ENCODE assay signal across 1 cellular context in the genomic region with DNA sequence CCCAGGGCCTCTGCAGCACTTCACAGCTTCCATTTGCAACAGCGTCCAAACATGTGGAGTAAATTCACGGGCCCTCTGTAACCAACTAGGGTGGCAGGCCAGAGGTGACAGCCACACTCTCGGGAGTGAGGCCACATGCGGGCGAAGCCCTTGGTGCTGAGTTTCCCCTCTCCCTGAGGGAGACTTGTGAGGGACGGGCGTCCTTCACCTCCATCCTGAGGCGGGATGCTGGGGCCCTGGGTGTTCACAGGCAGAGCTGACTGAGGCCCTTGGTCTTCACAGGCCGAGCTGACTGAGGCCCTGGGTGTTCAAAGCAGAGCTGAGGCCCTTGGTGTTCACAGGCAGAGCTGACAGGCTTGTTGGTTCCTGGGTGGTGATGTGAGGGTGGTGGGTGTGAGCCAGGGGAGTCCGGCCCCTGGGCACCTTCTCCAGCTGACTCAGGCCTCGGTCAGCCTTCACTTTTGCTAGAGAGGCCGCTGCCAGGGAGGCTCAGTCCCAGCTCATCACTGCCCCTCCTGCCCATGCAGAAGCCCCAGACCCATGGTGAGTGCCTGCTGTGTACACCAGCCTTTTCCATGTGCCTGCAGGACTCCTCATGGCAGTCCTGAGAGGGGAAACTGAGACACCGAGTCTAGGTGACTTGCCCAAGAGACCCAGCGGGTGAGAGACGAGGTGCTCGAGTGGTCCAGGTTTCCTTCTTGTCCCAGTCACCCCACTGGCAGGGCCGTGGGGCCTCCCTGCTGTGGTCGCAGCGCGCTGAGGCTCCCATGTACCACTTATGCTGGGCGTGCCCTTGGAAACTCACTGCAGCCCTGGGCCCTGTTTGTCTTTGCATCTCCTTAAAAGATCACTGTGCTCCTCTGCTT.
TF ChIP-seq lines count a peak whose summit lies in the region.

No MANE protein-coding gene starts in this region.

TF ChIP-seq in HepG2, 621 proteins besides CTCF, POLR2A, EP300 and RAD21 (continued from another document and continues in another):
- TF ChIP-seq, protein P1, sequence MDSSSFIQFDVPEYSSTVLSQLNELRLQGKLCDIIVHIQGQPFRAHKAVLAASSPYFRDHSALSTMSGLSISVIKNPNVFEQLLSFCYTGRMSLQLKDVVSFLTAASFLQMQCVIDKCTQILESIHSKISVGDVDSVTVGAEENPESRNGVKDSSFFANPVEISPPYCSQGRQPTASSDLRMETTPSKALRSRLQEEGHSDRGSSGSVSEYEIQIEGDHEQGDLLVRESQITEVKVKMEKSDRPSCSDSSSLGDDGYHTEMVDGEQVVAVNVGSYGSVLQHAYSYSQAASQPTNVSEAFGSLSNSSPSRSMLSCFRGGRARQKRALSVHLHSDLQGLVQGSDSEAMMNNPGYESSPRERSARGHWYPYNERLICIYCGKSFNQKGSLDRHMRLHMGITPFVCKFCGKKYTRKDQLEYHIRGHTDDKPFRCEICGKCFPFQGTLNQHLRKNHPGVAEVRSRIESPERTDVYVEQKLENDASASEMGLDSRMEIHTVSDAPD (CRISPR knock-in tag; IDR thresholded peaks at IDR 0.05): 0 out of 2 replicates have a peak, but pooled peaks have one; percentile 45
- TF ChIP-seq JARID2 (CRISPR knock-in tag; IDR thresholded peaks at IDR 0.05; ENCODE audit: insufficient replicate concordance) (no peak), ZNF766 (CRISPR knock-in tag; IDR thresholded peaks at IDR 0.05; ENCODE audit: borderline replicate concordance) (no peak), BRD4 (CRISPR knock-in tag; IDR thresholded peaks at IDR 0.05) (no peak), ZNF224 (CRISPR knock-in tag; IDR thresholded peaks at IDR 0.05) (no peak), KDM2A (CRISPR knock-in tag; IDR thresholded peaks at IDR 0.05; ENCODE audit: borderline replicate concordance, low read depth) (peak; percentile 12; the same call in 1 of the 2 replicates), NFKB2 (CRISPR knock-in tag; IDR thresholded peaks at IDR 0.05; ENCODE audit: borderline replicate concordance) (no peak), HNRNPUL1 (IDR thresholded peaks at IDR 0.05; ENCODE audit: low read depth, low read length) (no peak), FOXM1 (CRISPR knock-in tag; IDR thresholded peaks at IDR 0.05) (no peak), HMG20B (CRISPR knock-in tag; conservative IDR thresholded peaks at IDR 0.05) (no peak), ZBTB7B (CRISPR knock-in tag; IDR thresholded peaks at IDR 0.05) (no peak), CBFB (CRISPR knock-in tag; IDR thresholded peaks at IDR 0.05) (no peak), GTF2F1 (IDR thresholded peaks at IDR 0.05; ENCODE audit: low read length) (no peak), SRSF9 (IDR thresholded peaks at IDR 0.05; ENCODE audit: borderline replicate concordance, insufficient read depth, low read depth, low read length, poor library complexity, severe bottlenecking) (no peak), MXD4 (CRISPR knock-in tag; IDR thresholded peaks at IDR 0.05) (no peak), ZNF468 (CRISPR knock-in tag; IDR thresholded peaks at IDR 0.05) (no peak), PAWR (CRISPR knock-in tag; IDR thresholded peaks at IDR 0.05; ENCODE audit: borderline replicate concordance) (no peak), NR3C1 (CRISPR knock-in tag; IDR thresholded peaks at IDR 0.05) (no peak), ZNF274 (CRISPR knock-in tag; IDR thresholded peaks at IDR 0.05) (no peak), EZH2 (conservative IDR thresholded peaks at IDR 0.05; ENCODE audit: low read depth, low read length) (no peak), ASH2L (IDR thresholded peaks at IDR 0.05; ENCODE audit: insufficient read length, low read depth, low read length) (peak; percentile 36), NR2F2 (IDR thresholded peaks at IDR 0.05; ENCODE audit: borderline replicate concordance, low read depth) (no peak), ZNF773 (CRISPR knock-in tag; IDR thresholded peaks at IDR 0.05; ENCODE audit: borderline replicate concordance) (no peak), ZNF768 (CRISPR knock-in tag; IDR thresholded peaks at IDR 0.05) (peak; percentile 42; the same call in 1 of the 2 replicates), ZNF598 (CRISPR knock-in tag; IDR thresholded peaks at IDR 0.05; ENCODE audit: borderline replicate concordance) (no peak), ZNF619 (CRISPR knock-in tag; IDR thresholded peaks at IDR 0.05) (no peak), SOX6 (IDR thresholded peaks at IDR 0.05) (no peak), SOX6 (CRISPR knock-in tag; IDR thresholded peaks at IDR 0.05) (0 out of 2 replicates have a peak, but pooled peaks have one; percentile 4), ZC3H4 (CRISPR knock-in tag; IDR thresholded peaks at IDR 0.05; ENCODE audit: borderline replicate concordance) (no peak), NFIC (IDR thresholded peaks at IDR 0.05; ENCODE audit: low read length) (no peak), ZNF879 (CRISPR knock-in tag; IDR thresholded peaks at IDR 0.05) (no peak), NFIB (CRISPR knock-in tag; IDR thresholded peaks at IDR 0.05; ENCODE audit: borderline replicate concordance) (no peak)
- TF ChIP-seq, protein P2, sequence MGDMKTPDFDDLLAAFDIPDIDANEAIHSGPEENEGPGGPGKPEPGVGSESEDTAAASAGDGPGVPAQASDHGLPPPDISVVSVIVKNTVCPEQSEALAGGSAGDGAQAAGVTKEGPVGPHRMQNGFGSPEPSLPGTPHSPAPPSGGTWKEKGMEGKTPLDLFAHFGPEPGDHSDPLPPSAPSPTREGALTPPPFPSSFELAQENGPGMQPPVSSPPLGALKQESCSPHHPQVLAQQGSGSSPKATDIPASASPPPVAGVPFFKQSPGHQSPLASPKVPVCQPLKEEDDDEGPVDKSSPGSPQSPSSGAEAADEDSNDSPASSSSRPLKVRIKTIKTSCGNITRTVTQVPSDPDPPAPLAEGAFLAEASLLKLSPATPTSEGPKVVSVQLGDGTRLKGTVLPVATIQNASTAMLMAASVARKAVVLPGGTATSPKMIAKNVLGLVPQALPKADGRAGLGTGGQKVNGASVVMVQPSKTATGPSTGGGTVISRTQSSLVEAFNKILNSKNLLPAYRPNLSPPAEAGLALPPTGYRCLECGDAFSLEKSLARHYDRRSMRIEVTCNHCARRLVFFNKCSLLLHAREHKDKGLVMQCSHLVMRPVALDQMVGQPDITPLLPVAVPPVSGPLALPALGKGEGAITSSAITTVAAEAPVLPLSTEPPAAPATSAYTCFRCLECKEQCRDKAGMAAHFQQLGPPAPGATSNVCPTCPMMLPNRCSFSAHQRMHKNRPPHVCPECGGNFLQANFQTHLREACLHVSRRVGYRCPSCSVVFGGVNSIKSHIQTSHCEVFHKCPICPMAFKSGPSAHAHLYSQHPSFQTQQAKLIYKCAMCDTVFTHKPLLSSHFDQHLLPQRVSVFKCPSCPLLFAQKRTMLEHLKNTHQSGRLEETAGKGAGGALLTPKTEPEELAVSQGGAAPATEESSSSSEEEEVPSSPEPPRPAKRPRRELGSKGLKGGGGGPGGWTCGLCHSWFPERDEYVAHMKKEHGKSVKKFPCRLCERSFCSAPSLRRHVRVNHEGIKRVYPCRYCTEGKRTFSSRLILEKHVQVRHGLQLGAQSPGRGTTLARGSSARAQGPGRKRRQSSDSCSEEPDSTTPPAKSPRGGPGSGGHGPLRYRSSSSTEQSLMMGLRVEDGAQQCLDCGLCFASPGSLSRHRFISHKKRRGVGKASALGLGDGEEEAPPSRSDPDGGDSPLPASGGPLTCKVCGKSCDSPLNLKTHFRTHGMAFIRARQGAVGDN (CRISPR knock-in tag; IDR thresholded peaks at IDR 0.05): no peak
- TF ChIP-seq, protein P3, sequence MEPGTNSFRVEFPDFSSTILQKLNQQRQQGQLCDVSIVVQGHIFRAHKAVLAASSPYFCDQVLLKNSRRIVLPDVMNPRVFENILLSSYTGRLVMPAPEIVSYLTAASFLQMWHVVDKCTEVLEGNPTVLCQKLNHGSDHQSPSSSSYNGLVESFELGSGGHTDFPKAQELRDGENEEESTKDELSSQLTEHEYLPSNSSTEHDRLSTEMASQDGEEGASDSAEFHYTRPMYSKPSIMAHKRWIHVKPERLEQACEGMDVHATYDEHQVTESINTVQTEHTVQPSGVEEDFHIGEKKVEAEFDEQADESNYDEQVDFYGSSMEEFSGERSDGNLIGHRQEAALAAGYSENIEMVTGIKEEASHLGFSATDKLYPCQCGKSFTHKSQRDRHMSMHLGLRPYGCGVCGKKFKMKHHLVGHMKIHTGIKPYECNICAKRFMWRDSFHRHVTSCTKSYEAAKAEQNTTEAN (CRISPR knock-in tag; conservative IDR thresholded peaks at IDR 0.05): no peak
- TF ChIP-seq, protein P4, sequence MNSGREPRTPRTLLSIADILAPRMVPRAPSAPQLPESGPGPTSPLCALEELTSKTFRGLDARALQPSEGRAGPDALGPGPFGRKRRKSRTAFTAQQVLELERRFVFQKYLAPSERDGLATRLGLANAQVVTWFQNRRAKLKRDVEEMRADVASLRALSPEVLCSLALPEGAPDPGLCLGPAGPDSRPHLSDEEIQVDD (CRISPR knock-in tag; IDR thresholded peaks at IDR 0.05; ENCODE audit: borderline replicate concordance): no peak
- TF ChIP-seq, protein P5, sequence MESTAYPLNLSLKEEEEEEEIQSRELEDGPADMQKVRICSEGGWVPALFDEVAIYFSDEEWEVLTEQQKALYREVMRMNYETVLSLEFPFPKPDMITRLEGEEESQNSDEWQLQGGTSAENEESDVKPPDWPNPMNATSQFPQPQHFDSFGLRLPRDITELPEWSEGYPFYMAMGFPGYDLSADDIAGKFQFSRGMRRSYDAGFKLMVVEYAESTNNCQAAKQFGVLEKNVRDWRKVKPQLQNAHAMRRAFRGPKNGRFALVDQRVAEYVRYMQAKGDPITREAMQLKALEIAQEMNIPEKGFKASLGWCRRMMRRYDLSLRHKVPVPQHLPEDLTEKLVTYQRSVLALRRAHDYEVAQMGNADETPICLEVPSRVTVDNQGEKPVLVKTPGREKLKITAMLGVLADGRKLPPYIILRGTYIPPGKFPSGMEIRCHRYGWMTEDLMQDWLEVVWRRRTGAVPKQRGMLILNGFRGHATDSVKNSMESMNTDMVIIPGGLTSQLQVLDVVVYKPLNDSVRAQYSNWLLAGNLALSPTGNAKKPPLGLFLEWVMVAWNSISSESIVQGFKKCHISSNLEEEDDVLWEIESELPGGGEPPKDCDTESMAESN (CRISPR knock-in tag; conservative IDR thresholded peaks at IDR 0.05): 0 out of 2 replicates have a peak, but pooled peaks have one; percentile 40
- TF ChIP-seq, protein P6, sequence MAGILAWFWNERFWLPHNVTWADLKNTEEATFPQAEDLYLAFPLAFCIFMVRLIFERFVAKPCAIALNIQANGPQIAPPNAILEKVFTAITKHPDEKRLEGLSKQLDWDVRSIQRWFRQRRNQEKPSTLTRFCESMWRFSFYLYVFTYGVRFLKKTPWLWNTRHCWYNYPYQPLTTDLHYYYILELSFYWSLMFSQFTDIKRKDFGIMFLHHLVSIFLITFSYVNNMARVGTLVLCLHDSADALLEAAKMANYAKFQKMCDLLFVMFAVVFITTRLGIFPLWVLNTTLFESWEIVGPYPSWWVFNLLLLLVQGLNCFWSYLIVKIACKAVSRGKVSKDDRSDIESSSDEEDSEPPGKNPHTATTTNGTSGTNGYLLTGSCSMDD (CRISPR knock-in tag; IDR thresholded peaks at IDR 0.05): no peak
- TF ChIP-seq, protein P7, sequence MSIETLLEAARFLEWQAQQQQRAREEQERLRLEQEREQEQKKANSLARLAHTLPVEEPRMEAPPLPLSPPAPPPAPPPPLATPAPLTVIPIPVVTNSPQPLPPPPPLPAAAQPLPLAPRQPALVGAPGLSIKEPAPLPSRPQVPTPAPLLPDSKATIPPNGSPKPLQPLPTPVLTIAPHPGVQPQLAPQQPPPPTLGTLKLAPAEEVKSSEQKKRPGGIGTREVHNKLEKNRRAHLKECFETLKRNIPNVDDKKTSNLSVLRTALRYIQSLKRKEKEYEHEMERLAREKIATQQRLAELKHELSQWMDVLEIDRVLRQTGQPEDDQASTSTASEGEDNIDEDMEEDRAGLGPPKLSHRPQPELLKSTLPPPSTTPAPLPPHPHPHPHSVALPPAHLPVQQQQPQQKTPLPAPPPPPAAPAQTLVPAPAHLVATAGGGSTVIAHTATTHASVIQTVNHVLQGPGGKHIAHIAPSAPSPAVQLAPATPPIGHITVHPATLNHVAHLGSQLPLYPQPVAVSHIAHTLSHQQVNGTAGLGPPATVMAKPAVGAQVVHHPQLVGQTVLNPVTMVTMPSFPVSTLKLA (IDR thresholded peaks at IDR 0.05): no peak
- TF ChIP-seq, protein P8, sequence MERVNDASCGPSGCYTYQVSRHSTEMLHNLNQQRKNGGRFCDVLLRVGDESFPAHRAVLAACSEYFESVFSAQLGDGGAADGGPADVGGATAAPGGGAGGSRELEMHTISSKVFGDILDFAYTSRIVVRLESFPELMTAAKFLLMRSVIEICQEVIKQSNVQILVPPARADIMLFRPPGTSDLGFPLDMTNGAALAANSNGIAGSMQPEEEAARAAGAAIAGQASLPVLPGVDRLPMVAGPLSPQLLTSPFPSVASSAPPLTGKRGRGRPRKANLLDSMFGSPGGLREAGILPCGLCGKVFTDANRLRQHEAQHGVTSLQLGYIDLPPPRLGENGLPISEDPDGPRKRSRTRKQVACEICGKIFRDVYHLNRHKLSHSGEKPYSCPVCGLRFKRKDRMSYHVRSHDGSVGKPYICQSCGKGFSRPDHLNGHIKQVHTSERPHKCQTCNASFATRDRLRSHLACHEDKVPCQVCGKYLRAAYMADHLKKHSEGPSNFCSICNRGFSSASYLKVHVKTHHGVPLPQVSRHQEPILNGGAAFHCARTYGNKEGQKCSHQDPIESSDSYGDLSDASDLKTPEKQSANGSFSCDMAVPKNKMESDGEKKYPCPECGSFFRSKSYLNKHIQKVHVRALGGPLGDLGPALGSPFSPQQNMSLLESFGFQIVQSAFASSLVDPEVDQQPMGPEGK (CRISPR knock-in tag; IDR thresholded peaks at IDR 0.05): no peak
- TF ChIP-seq, protein P9, sequence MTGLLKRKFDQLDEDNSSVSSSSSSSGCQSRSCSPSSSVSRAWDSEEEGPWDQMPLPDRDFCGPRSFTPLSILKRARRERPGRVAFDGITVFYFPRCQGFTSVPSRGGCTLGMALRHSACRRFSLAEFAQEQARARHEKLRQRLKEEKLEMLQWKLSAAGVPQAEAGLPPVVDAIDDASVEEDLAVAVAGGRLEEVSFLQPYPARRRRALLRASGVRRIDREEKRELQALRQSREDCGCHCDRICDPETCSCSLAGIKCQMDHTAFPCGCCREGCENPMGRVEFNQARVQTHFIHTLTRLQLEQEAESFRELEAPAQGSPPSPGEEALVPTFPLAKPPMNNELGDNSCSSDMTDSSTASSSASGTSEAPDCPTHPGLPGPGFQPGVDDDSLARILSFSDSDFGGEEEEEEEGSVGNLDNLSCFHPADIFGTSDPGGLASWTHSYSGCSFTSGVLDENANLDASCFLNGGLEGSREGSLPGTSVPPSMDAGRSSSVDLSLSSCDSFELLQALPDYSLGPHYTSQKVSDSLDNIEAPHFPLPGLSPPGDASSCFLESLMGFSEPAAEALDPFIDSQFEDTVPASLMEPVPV (CRISPR knock-in tag; IDR thresholded peaks at IDR 0.05): peak; percentile 67
- TF ChIP-seq, protein P10, sequence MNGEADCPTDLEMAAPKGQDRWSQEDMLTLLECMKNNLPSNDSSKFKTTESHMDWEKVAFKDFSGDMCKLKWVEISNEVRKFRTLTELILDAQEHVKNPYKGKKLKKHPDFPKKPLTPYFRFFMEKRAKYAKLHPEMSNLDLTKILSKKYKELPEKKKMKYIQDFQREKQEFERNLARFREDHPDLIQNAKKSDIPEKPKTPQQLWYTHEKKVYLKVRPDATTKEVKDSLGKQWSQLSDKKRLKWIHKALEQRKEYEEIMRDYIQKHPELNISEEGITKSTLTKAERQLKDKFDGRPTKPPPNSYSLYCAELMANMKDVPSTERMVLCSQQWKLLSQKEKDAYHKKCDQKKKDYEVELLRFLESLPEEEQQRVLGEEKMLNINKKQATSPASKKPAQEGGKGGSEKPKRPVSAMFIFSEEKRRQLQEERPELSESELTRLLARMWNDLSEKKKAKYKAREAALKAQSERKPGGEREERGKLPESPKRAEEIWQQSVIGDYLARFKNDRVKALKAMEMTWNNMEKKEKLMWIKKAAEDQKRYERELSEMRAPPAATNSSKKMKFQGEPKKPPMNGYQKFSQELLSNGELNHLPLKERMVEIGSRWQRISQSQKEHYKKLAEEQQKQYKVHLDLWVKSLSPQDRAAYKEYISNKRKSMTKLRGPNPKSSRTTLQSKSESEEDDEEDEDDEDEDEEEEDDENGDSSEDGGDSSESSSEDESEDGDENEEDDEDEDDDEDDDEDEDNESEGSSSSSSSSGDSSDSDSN (CRISPR knock-in tag; IDR thresholded peaks at IDR 0.05): no peak
